ENCODE assay signal across 8 cellular contexts in genomic region chr13:31951215-31951678, GRCh38.
A peak's percentile ranks its signal among the peaks of the same experiment; 100 is the strongest.
DNase-seq lines count a peak whose midpoint lies in the region; ATAC-seq and TF ChIP-seq lines count a peak whose summit lies in the region.

No MANE protein-coding gene starts in this region.

- H3K9me3 ChIP-seq in PC-3 (ENCODE audit: low read length) (no peaks in the 10 kb centered on the region), upper lobe of left lung (no peaks in the 10 kb centered on the region)

- H3K4me1 ChIP-seq in PC-3 (ENCODE audit: insufficient read depth, low read length) (peaks cover 13% of the 10 kb centered on the region), upper lobe of left lung (peaks cover 0 to 11% (median 7%) of the 10 kb centered on the region in 4 donors)

- H3K36me3 ChIP-seq in PC-3 (ENCODE audit: low read depth, low read length) (no peaks in the 10 kb centered on the region), upper lobe of left lung (no peaks in the 10 kb centered on the region)

- no peak overlapping the region for H3K9ac ChIP-seq in PC-3 (ENCODE audit: low read length)

- no peak overlapping the region for H3K4me2 ChIP-seq in PC-3 (ENCODE audit: low read length)

- H3K4me3 ChIP-seq in PC-3 (ENCODE audit: low read length) (no peak overlapping the region), upper lobe of left lung (no peak overlapping the region)

- H3K9me2 ChIP-seq in PC-3 (replicated peaks; ENCODE audit: low read length) = no peaks in the 10 kb centered on the region

- TF ChIP-seq EP300 in upper lobe of left lung (IDR thresholded peaks at IDR 0.05) = peak in 2 of 4 donors; percentile 40 to 47

- ATAC-seq in GM18907 (IDR thresholded peaks at IDR 0.05; ENCODE audit: unreplicated experiment) (peak; percentile 97), HG03039 (IDR thresholded peaks at IDR 0.05; ENCODE audit: unreplicated experiment) (peak; percentile 96), PC-3 (no peak), left cardiac atrium (peak; percentile 58 to 90), upper lobe of left lung (ENCODE audit: low FRiP score in 2 of 2) (peak; percentile 85 to 93)

- no peaks in the 10 kb centered on the region for H3K79me2 ChIP-seq in PC-3 (ENCODE audit: low read length)

- WGBS in upper lobe of left lung, 2 donors = 33 to 36% methylated on average over 1 to 3 of the region's 3 CpGs

- H3K27me3 ChIP-seq in PC-3 (ENCODE audit: low read length) (no peaks in the 10 kb centered on the region), upper lobe of left lung (no peaks in the 10 kb centered on the region)

- H4K20me1 ChIP-seq in PC-3 (ENCODE audit: low read length) = no peaks in the 10 kb centered on the region

- peak in 1 of 4 donors; percentile 20 for TF ChIP-seq POLR2A in upper lobe of left lung (IDR thresholded peaks at IDR 0.05)

- TF ChIP-seq CTCF in PC-3 (conservative IDR thresholded peaks at IDR 0.05; ENCODE audit: low read depth, low read length) (no peak), upper lobe of left lung (IDR thresholded peaks at IDR 0.05) (no peak)

- intact Hi-C loops in PC-3 (cut with micrococcal nuclease) (no loop called here), left cardiac atrium (cut with DNase I) (no loop called here)

- POLR2A ChIA-PET in PC-3 (lab: Charles Lee; ENCODE audit: unreplicated experiment) = no interaction called here

- no peaks in the 10 kb centered on the region for H3F3A ChIP-seq in PC-3 (ENCODE audit: low read length, unreplicated experiment)

- no TSS peak for BruUV-seq in PC-3 (replicated peaks; lab: Mats Ljungman, UMichigan)

- H2AFZ ChIP-seq in PC-3 (ENCODE audit: low read length) = no peak overlapping the region

- CTCF ChIA-PET in PC-3 (lab: Charles Lee) = no interaction called here

- DNase-seq in AML-193 (lab: John Stamatoyannopoulos, UW) (peak; percentile 99), PC-3 (peak; percentile 53), left cardiac atrium (peak; percentile 69), upper lobe of left lung (peak in 1 of 2 donors; percentile 95), hippocampal formation (lab: John Stamatoyannopoulos, UW) (no peak)
- no peak for DNase-seq in stimulated activated CD4-positive, alpha-beta T cell treated with anti-CD3 and anti-CD28 coated beads, Interleukin-1b, Interleukin-23, amount 100 ng/mL, for 48 hours

- H3K27ac ChIP-seq in PC-3 (ENCODE audit: low read length) (0 out of 2 replicates have a peak overlapping the region, but pooled peaks have one; percentile 12), upper lobe of left lung (peak overlapping the region; percentile 42 to 60 (median 46))

Comparison
In these comparisons a context has a peak if more than half of its experiments do, and no peak if none do; other contexts are left out.
1. DNase-seq: peak in AML-193 (2 of 2), PC-3 (single experiment) and left cardiac atrium (single experiment); none in hippocampal formation (0 of 2) and stimulated activated CD4-positive, alpha-beta T cell treated with anti-CD3 and anti-CD28 coated beads, Interleukin-1b, Interleukin-23, amount 100 ng/mL, for 48 hours (single experiment).